Comparison of ENCODE assay signal across 8 cellular contexts in the genomic region with DNA sequence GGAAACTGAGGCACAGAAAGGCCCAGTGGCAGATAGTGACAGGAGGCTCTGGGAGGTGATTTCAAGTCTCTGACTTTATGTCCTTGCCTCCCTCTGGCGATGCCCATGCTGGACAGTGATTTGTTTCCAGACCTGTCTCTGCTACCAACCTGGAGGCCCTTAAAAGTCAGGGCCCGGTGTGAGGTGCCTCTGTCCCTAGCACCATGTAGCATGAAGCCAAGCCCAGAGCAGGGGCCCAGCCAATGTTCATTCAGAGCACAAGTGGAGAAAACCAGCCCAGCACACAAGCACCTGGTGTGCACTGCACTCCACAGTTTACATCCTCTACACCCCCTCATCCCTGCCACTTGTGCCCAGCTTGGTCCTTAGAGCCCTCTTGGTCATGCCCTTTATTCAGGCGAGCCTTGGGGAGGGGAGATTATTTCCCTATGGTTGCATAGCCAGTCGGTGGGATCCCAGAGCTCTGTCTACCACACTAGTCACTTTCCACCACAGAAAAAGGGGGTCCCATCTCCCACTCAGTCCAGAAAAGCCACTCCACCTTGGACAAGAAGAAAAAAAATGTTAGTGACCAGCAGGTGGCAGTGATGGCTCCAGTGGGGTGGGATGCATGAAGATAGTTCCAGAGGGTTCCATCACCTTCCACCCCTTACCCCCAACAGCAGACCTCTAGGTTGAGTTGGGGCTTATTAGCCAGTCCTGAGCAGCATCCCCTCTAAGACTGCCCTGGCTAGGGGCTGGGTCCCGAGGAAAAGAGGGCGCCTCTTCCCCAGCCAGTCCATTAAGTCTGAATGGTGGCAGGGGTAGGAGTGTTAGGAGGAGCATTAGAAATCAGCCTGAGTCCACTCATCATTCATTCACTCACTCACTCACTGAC. TPM values are rescaled to one million over a fixed set of nuclear protein-coding genes. Genes with fewer than 3 reads are reported as not detected.
DNase-seq lines count a peak whose midpoint lies in the region; ATAC-seq and TF ChIP-seq lines count a peak whose summit lies in the region.
"Had no signal": no experiment of that assay in that cellular context is flagged by ENCODE, and none has a peak within 500 bp of the region (broad histone marks: within the 10 kb centered on the region; RNA-seq: fewer than 3 reads in every experiment).

No MANE protein-coding gene starts in this region.

- no peaks in the 10 kb centered on the region for H3K27me3 ChIP-seq in psoas muscle (ENCODE audit: insufficient read depth in 3 of 3, low read length in 2 of 3)

- no peak overlapping the region for H3K4me3 ChIP-seq in psoas muscle

- no peaks in the 10 kb centered on the region for H3K4me1 ChIP-seq in psoas muscle

- no peak overlapping the region for H3K27ac ChIP-seq in psoas muscle

- DNase-seq in NOMO-1 treated with DMSO at 0.1 percent for 48 hours (lab: John Stamatoyannopoulos, UW; ENCODE audit: unreplicated experiment) (peak; percentile 14), epidermal melanocyte (ENCODE audit: insufficient read length, low spot score) (peak; percentile 47), psoas muscle (no peak)

- intact Hi-C loops in psoas muscle (cut with DNase I), result loop anchor here (2.0 to 10.0 kb wide), 5 partner anchors 78 to 485 kb away; a partner anchor contains a TSS

- TF ChIP-seq CTCF in GM12872 (IDR thresholded peaks at IDR 0.05; ENCODE audit: insufficient read depth, low read depth, low read length) (peak; percentile 51), psoas muscle (IDR thresholded peaks at IDR 0.05) (peak; percentile 49)

- WGBS in psoas muscle, 3 donors, result 84 to 91% (median 85%) methylated on average over 6 of the region's 6 CpGs

- H3K9me3 ChIP-seq in psoas muscle, result no peaks in the 10 kb centered on the region

- H3K36me3 ChIP-seq in psoas muscle (ENCODE audit: insufficient read depth in 1 of 2, low read depth in 1 of 2), result no peaks in the 10 kb centered on the region

- peak in 3 of 4 donors; percentile 53 to 66 (median 54) for ATAC-seq in psoas muscle
- ATAC-seq in HG03378 (IDR thresholded peaks at IDR 0.05; ENCODE audit: unreplicated experiment), result no peak
- no peak for ATAC-seq in GM18870 (IDR thresholded peaks at IDR 0.05; ENCODE audit: unreplicated experiment)
- ATAC-seq in HG03196 (IDR thresholded peaks at IDR 0.05; ENCODE audit: unreplicated experiment), result no peak

RNA-seq across cellular contexts. Expression of a gene that starts 30.9 kb away (rescaled TPM):
- 1 to 10 TPM in 1 of 4 donors, under 1 TPM in 3; 0.16 to 2.4 (median 0.48) TPM for total RNA-seq in psoas muscle
- polyA plus RNA-seq in psoas muscle, result under 1 TPM; 0.20 to 0.30 (median 0.29) TPM
- polyA plus RNA-seq: IgD-negative memory B cell had no signal

Comparison
In these comparisons a context has a peak if more than half of its experiments do, and no peak if none do; other contexts are left out.
1. DNase-seq: peak in NOMO-1 treated with DMSO at 0.1 percent for 48 hours (single experiment) and epidermal melanocyte (single experiment); none in psoas muscle (0 of 2).
2. ATAC-seq: peak in psoas muscle (3 of 4); none in HG03378 (single experiment), GM18870 (single experiment) and HG03196 (single experiment).